8 cellular contexts compared by ENCODE assay signal in the genomic region with DNA sequence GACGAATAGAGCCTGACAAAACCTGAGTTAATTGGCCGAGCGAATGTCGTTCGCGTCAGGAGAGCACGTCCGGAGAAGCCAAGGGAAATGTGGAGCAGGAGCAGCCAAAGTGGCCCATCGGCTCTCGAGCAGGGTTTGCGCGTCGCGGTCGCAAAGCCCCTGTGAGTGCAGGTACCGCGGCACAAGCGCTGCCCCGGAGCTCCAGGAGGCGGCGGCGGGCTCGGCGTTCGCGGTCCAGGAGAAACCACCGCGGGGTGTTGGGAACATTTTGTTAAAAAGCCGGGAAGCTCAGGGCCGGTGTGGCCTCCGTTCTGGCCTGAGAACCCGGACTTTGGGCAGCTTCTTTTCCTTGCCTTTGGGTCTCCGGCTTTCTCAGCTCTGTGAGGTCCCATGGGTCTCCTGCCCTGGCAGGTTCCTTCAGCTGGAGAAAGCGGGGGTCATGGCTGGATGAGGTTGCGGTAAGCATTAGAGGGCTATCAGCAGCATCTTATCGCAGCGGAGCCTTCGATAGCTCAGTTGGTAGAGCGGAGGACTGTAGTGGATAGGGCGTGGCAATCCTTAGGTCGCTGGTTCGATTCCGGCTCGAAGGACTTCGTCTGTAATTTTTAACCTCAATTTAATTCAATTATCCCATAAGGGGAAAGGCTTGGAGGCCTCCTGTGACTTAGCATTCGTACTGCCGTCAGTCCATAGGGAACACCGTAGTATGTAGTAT. TPM values are rescaled to one million over a fixed set of nuclear protein-coding genes. Genes with fewer than 3 reads are reported as not detected.
DNase-seq lines count a peak whose midpoint lies in the region; ATAC-seq, FAIRE-seq and TF ChIP-seq lines count a peak whose summit lies in the region.

No MANE protein-coding gene starts in this region.

- POLR2A ChIA-PET in BJ (lab: Charles Lee) = interaction anchor here (0.7 to 1.4 kb wide), 4 partner anchors 11 to 304 kb away, joined by 3 to 7 read pairs (median 3); a partner anchor contains a TSS

- ATAC-seq in HG03442 (IDR thresholded peaks at IDR 0.05; ENCODE audit: unreplicated experiment) (peak; percentile 41), left lobe of liver (peak; percentile 71)

- DNase-seq in BJ (ENCODE audit: low read depth) = no peak
- DNase-seq in GM19239 (ENCODE audit: insufficient read length, low spot score) = peak; percentile 80
- DNase-seq in NCI-H524 (lab: John Stamatoyannopoulos, UW) = peak; percentile 97
- peak; percentile 94 for DNase-seq in activated CD4-positive, alpha-beta T cell treated with anti-CD3 and anti-CD28 coated beads for 48 hours
- DNase-seq in cortex of kidney (lab: John Stamatoyannopoulos, UW) = peak; percentile 60
- peak; percentile 93 for DNase-seq in left lobe of liver (ENCODE audit: low spot score)
- DNase-seq in stimulated activated CD4-positive, alpha-beta T cell treated with anti-CD3 and anti-CD28 coated beads, Interleukin-2, amount 100 ng/mL, for 4 hours (ENCODE audit: low read depth) = peak; percentile 82

- peak; percentile 53; the same call in 1 of the 2 replicates for TF ChIP-seq CTCF in BJ (IDR thresholded peaks at IDR 0.05; ENCODE audit: insufficient read depth, low read depth, low read length)

- H3K36me3 ChIP-seq in BJ (ENCODE audit: control insufficient read depth, insufficient read depth, low read length) = peaks cover 10% of the 10 kb centered on the region

- no peak for FAIRE-seq in GM19239 (lab: Jason Lieb, UNC)

- peak overlapping the region; percentile 66 for H3K4me3 ChIP-seq in BJ (ENCODE audit: low read depth, low read length)

- H3K27me3 ChIP-seq in BJ (ENCODE audit: control insufficient read depth, insufficient read depth, low read length) = no peaks in the 10 kb centered on the region

- CTCF ChIA-PET in BJ (lab: Yijun Ruan, JAX) = interaction anchor here (1.0 to 3.2 kb wide), 12 partner anchors 9 to 89 kb away, joined by 3 to 28 read pairs (median 6); a partner anchor contains a TSS

RNA-seq across cellular contexts. Expression of a gene that starts 1.0 kb away (rescaled TPM):
- 25.9 and 32.7 TPM in 2 replicates for polyA plus RNA-seq in BJ (2011; rRNA removed)
- polyA minus RNA-seq in BJ (2011; rRNA and poly(A)+ RNA removed) = 20.9 and 33.1 TPM in 2 replicates
- 7.6 TPM for total RNA-seq in left lobe of liver

RNA-seq across cellular contexts. Expression of a gene that starts 17.7 kb away (rescaled TPM):
- 145 and 235 TPM in 2 replicates for polyA plus RNA-seq in BJ (2011; rRNA removed)
- 152 and 316 TPM in 2 replicates for polyA minus RNA-seq in BJ (2011; rRNA and poly(A)+ RNA removed)
- total RNA-seq in left lobe of liver = 53.7 TPM

RNA-seq across cellular contexts. Expression of a gene that starts 21.0 kb away (rescaled TPM):
- polyA plus RNA-seq in BJ (2011; rRNA removed) = 755 and 887 TPM in 2 replicates
- polyA minus RNA-seq in BJ (2011; rRNA and poly(A)+ RNA removed) = 299 and 500 TPM in 2 replicates
- 141 TPM for total RNA-seq in left lobe of liver

RNA-seq across cellular contexts. Expression of a gene that starts 28.0 kb away (rescaled TPM):
- 43.4 and 81.3 TPM in 2 replicates for polyA plus RNA-seq in BJ (2011; rRNA removed)
- 35.4 and 46.7 TPM in 2 replicates for polyA minus RNA-seq in BJ (2011; rRNA and poly(A)+ RNA removed)
- total RNA-seq in left lobe of liver = 16.0 TPM

RNA-seq across cellular contexts. Expression of a gene that starts 36.1 kb away (rescaled TPM):
- polyA plus RNA-seq in BJ (2011; rRNA removed) = 0.33 and 0.43 TPM in 2 replicates
- 0.15 and 1.6 TPM in 2 replicates for polyA minus RNA-seq in BJ (2011; rRNA and poly(A)+ RNA removed)
- 267 TPM for total RNA-seq in left lobe of liver
